20 cellular contexts compared by ENCODE assay signal in genomic region chr1:52007228-52008073, GRCh38. TPM values are rescaled to one million over a fixed set of nuclear protein-coding genes. Genes with fewer than 3 reads are reported as not detected.
DNase-seq lines count a peak whose midpoint lies in the region; ATAC-seq and TF ChIP-seq lines count a peak whose summit lies in the region.
"Had no signal": no experiment of that assay in that cellular context is flagged by ENCODE, and none has a peak within 500 bp of the region (broad histone marks: within the 10 kb centered on the region; RNA-seq: fewer than 3 reads in every experiment).

No MANE protein-coding gene starts in this region.

- no peaks in the 10 kb centered on the region for H3K9me3 ChIP-seq in CD4-positive, alpha-beta T cell (ENCODE audit: control insufficient read depth, low read length)
- H3K9me3 ChIP-seq: sigmoid colon had no signal

- H3K27ac ChIP-seq in 22Rv1, result peak overlapping the region; percentile 62; the same call in 1 of the 2 replicates
- H3K27ac ChIP-seq in CD4-positive, alpha-beta T cell (ENCODE audit: low read depth, low read length), result no peak overlapping the region
- H3K27ac ChIP-seq: foreskin keratinocyte, sigmoid colon had no signal

- POLR2A ChIA-PET in CD4-positive, alpha-beta T cell (lab: Charles Lee), result no interaction called here

- H3K9me3 Mint-ChIP-seq in CD4-positive, alpha-beta T cell, result no peaks in the 10 kb centered on the region
- H3K9me3 Mint-ChIP-seq: activated naive CD4-positive, alpha-beta T cell treated with anti-CD3 and anti-CD28 coated beads, Interleukin-2, amount 50 U/mL, for 24 hours; CD8-positive, alpha-beta T cell had no signal

- H3K4me3 Mint-ChIP-seq in CD4-positive, alpha-beta T cell, result no peak overlapping the region
- H3K4me3 Mint-ChIP-seq: activated CD4-positive, alpha-beta T cell treated with anti-CD3 and anti-CD28 coated beads for 36 hours; activated naive CD4-positive, alpha-beta T cell treated with anti-CD3 and anti-CD28 coated beads, Interleukin-2, amount 50 U/mL, for 24 hours; CD8-positive, alpha-beta T cell had no signal

- CTCF ChIA-PET in CD4-positive, alpha-beta T cell (lab: Charles Lee), result no interaction called here

- no peak for TF ChIP-seq CTCF in 22Rv1 (IDR thresholded peaks at IDR 0.05)
- TF ChIP-seq CTCF in choroid plexus epithelial cell (conservative IDR thresholded peaks at IDR 0.05; ENCODE audit: low read depth, low read length), result no peak
- TF ChIP-seq CTCF in CD4-positive, alpha-beta T cell (IDR thresholded peaks at IDR 0.05), result no peak

- ATAC-seq in CD4-positive, alpha-beta T cell (ENCODE audit: poor library complexity), result no peak
- ATAC-seq in GM21619 (IDR thresholded peaks at IDR 0.05; ENCODE audit: unreplicated experiment), result no peak
- ATAC-seq: activated CD4-positive, alpha-beta T cell treated with anti-CD3 and anti-CD28 coated beads for 36 hours; CD8-positive, alpha-beta T cell; foreskin keratinocyte had no signal

- intact Hi-C loops in CD4-positive, alpha-beta T cell (cut with DNase I, micrococcal nuclease), result no loop called here

- peaks cover 9% of the 10 kb centered on the region for H3K27me3 ChIP-seq in CD4-positive, alpha-beta T cell (ENCODE audit: control insufficient read depth, insufficient read depth, low read length)
- H3K27me3 ChIP-seq: foreskin keratinocyte, sigmoid colon had no signal

- H3K36me3 Mint-ChIP-seq in CD4-positive, alpha-beta T cell (ENCODE audit: low read depth), result no peaks in the 10 kb centered on the region
- H3K36me3 Mint-ChIP-seq: activated naive CD4-positive, alpha-beta T cell treated with anti-CD3 and anti-CD28 coated beads, Interleukin-2, amount 50 U/mL, for 24 hours; CD8-positive, alpha-beta T cell had no signal

- H3K27me3 Mint-ChIP-seq in CD4-positive, alpha-beta T cell, result peaks cover 38% of the 10 kb centered on the region

- no peak overlapping the region for H3K27ac Mint-ChIP-seq in CD4-positive, alpha-beta T cell
- H3K27ac Mint-ChIP-seq: activated CD4-positive, alpha-beta T cell treated with anti-CD3 and anti-CD28 coated beads for 36 hours; activated naive CD4-positive, alpha-beta T cell treated with anti-CD3 and anti-CD28 coated beads, Interleukin-2, amount 50 U/mL, for 24 hours; CD8-positive, alpha-beta T cell had no signal

- no peak overlapping the region for H3K4me3 ChIP-seq in choroid plexus epithelial cell (ENCODE audit: low read depth, low read length)
- H3K4me3 ChIP-seq: sigmoid colon had no signal

- DNase-seq in HK-2 (ENCODE audit: unreplicated experiment) (peak; percentile 41), choroid plexus epithelial cell (ENCODE audit: low read depth) (peak; percentile 6), kidney tubule cell (ENCODE audit: low spot score) (peak; percentile 54), OCI-M2 (lab: John Stamatoyannopoulos, UW; ENCODE audit: unreplicated experiment) (no peak)
- DNase-seq in stimulated activated CD4-positive, alpha-beta T cell treated with anti-CD3 and anti-CD28 coated beads, Interleukin-2, amount 100 ng/mL, for 48 hours, result no peak
- DNase-seq in CD4-positive, alpha-beta T cell, result no peak
- DNase-seq: activated CD4-positive, alpha-beta T cell treated with anti-CD3 and anti-CD28 coated beads for 36 hours; activated CD8-positive, alpha-beta memory T cell treated with anti-CD3 and anti-CD28 coated beads, Interleukin-2, amount 50 U/mL, for 48 hours; CD8-positive, alpha-beta T cell; effector memory CD4-positive, alpha-beta T cell; foreskin keratinocyte; GF-D8; NCI-H226; SIG-M5; sigmoid colon; stimulated activated CD4-positive, alpha-beta T cell treated with anti-CD3 and anti-CD28 coated beads, Interleukin-4, amount 100 ng/mL, for 4 hours had no signal

- H3K4me1 Mint-ChIP-seq in CD4-positive, alpha-beta T cell (ENCODE audit: low read depth), result no peaks in the 10 kb centered on the region
- H3K4me1 Mint-ChIP-seq: activated CD4-positive, alpha-beta T cell treated with anti-CD3 and anti-CD28 coated beads for 36 hours; activated naive CD4-positive, alpha-beta T cell treated with anti-CD3 and anti-CD28 coated beads, Interleukin-2, amount 50 U/mL, for 24 hours had no signal

RNA-seq across cellular contexts. Expression of gene RAB3B, which starts 17.0 kb away (rescaled TPM):
- not detected for total RNA-seq in CD4-positive, alpha-beta T cell
- total RNA-seq: CD8-positive, alpha-beta T cell; mesenteric fat pad had no signal

RNA-seq across cellular contexts. Expression of gene KTI12, which starts 26.2 kb away (rescaled TPM):
- total RNA-seq in CD4-positive, alpha-beta T cell, result 10 to 100 TPM; 23.4 to 24.0 TPM

RNA-seq across cellular contexts. Expression of gene TXNDC12, which starts 47.5 kb away (rescaled TPM):
- 10 to 100 TPM; 14.3 to 15.4 TPM for total RNA-seq in CD4-positive, alpha-beta T cell

RNA-seq across cellular contexts. Expression of gene BTF3L4, which starts 48.6 kb away (rescaled TPM):
- total RNA-seq in CD4-positive, alpha-beta T cell, result 10 to 100 TPM; 29.4 to 34.1 TPM

Comparison
In these comparisons a context has a peak if more than half of its experiments do, and no peak if none do; other contexts are left out.
1. DNase-seq: peak in HK-2 (single experiment), choroid plexus epithelial cell (single experiment) and kidney tubule cell (single experiment); none in stimulated activated CD4-positive, alpha-beta T cell treated with anti-CD3 and anti-CD28 coated beads, Interleukin-2, amount 100 ng/mL, for 48 hours (0 of 2), CD4-positive, alpha-beta T cell (0 of 10) and OCI-M2 (single experiment).